In genomic region chrX:49001521-49002090, GRCh38 we compare ENCODE assay signal across 8 cellular contexts. TPM values are rescaled to one million over a fixed set of nuclear protein-coding genes. Genes with fewer than 3 reads are reported as not detected.
DNase-seq lines count a peak whose midpoint lies in the region; ATAC-seq, FAIRE-seq and TF ChIP-seq lines count a peak whose summit lies in the region.

No MANE protein-coding gene starts in this region.

- H3K36me3 ChIP-seq in parathyroid adenoma (ENCODE audit: control insufficient read depth, insufficient read depth, low read length) (no peaks in the 10 kb centered on the region), upper lobe of right lung (peaks cover 17% of the 10 kb centered on the region)

- TF ChIP-seq CTCF in parathyroid adenoma (IDR thresholded peaks at IDR 0.05) (no peak), upper lobe of right lung (IDR thresholded peaks at IDR 0.05) (no peak)

- peak overlapping the region; percentile 80 for H2AFZ ChIP-seq in parathyroid adenoma

- peak overlapping the region; percentile 91 for H3K27ac Mint-ChIP-seq in activated naive CD4-positive, alpha-beta T cell treated with anti-CD3 and anti-CD28 coated beads, Interleukin-2, amount 10 ng/mL, durations not matched to agents 7 days and 5 days

- peak overlapping the region; percentile 35 for H3K9ac ChIP-seq in parathyroid adenoma

- peaks cover 37% of the 10 kb centered on the region for H3K36me3 Mint-ChIP-seq in activated naive CD4-positive, alpha-beta T cell treated with anti-CD3 and anti-CD28 coated beads, Interleukin-2, amount 10 ng/mL, durations not matched to agents 7 days and 5 days

- peak; percentile 28 for ATAC-seq in GM18907 (IDR thresholded peaks at IDR 0.05; ENCODE audit: unreplicated experiment)
- peak; percentile 40 for ATAC-seq in HG03354 (IDR thresholded peaks at IDR 0.05; ENCODE audit: poor library complexity, severe bottlenecking, unreplicated experiment)
- peak; percentile 52 for ATAC-seq in upper lobe of right lung

- H3K27ac ChIP-seq in parathyroid adenoma (peak overlapping the region; percentile 74), upper lobe of right lung (peak overlapping the region; percentile 93)

- H3K4me3 ChIP-seq in parathyroid adenoma (ENCODE audit: low read depth, low read length) (peak overlapping the region; percentile 84), upper lobe of right lung (peak overlapping the region; percentile 63)

- peak; percentile 45 for DNase-seq in AG08396 (ENCODE audit: low spot score)
- DNase-seq in RCC 7860 (ENCODE audit: low spot score): peak; percentile 6
- peak; percentile 65 for DNase-seq in activated naive CD4-positive, alpha-beta T cell treated with anti-CD3 and anti-CD28 coated beads, Interleukin-2, amount 10 ng/mL, durations not matched to agents 7 days and 5 days
- DNase-seq in glomerular visceral epithelial cell (ENCODE audit: extremely low spot score): peak; percentile 42
- peak; percentile 64 for DNase-seq in upper lobe of right lung

- no peak for FAIRE-seq in RCC 7860 (lab: Jason Lieb, UNC)

- peaks cover 2% of the 10 kb centered on the region for H3K79me2 ChIP-seq in parathyroid adenoma

- peak overlapping the region; percentile 77 for H3K4me2 ChIP-seq in parathyroid adenoma (ENCODE audit: low read length)

- H3K4me1 ChIP-seq in parathyroid adenoma (no peaks in the 10 kb centered on the region), upper lobe of right lung (no peaks in the 10 kb centered on the region)

- peaks cover 34% of the 10 kb centered on the region for H3K4me1 Mint-ChIP-seq in activated naive CD4-positive, alpha-beta T cell treated with anti-CD3 and anti-CD28 coated beads, Interleukin-2, amount 10 ng/mL, durations not matched to agents 7 days and 5 days

- H3K9me3 ChIP-seq in parathyroid adenoma (ENCODE audit: control insufficient read depth, low read length) (no peaks in the 10 kb centered on the region), upper lobe of right lung (no peaks in the 10 kb centered on the region)

- CTCF ChIA-PET in activated naive CD4-positive, alpha-beta T cell treated with anti-CD3 and anti-CD28 coated beads, Interleukin-2, amount 10 ng/mL, durations not matched to agents 7 days and 5 days (lab: Charles Lee): no interaction called here

- H3K27me3 ChIP-seq in parathyroid adenoma (ENCODE audit: control insufficient read depth, insufficient read depth, low read length) (no peaks in the 10 kb centered on the region), upper lobe of right lung (no peaks in the 10 kb centered on the region)

- no peaks in the 10 kb centered on the region for H3K27me3 Mint-ChIP-seq in activated naive CD4-positive, alpha-beta T cell treated with anti-CD3 and anti-CD28 coated beads, Interleukin-2, amount 10 ng/mL, durations not matched to agents 7 days and 5 days

- H3K9me3 Mint-ChIP-seq in activated naive CD4-positive, alpha-beta T cell treated with anti-CD3 and anti-CD28 coated beads, Interleukin-2, amount 10 ng/mL, durations not matched to agents 7 days and 5 days: no peaks in the 10 kb centered on the region

- peak overlapping the region; percentile 98 for H3K4me3 Mint-ChIP-seq in activated naive CD4-positive, alpha-beta T cell treated with anti-CD3 and anti-CD28 coated beads, Interleukin-2, amount 10 ng/mL, durations not matched to agents 7 days and 5 days

- intact Hi-C loops in upper lobe of right lung (cut with DNase I): no loop called here

RNA-seq across cellular contexts. Expression of gene GRIPAP1, which starts 0.5 kb away (rescaled TPM):
- 52.8 TPM for total RNA-seq in upper lobe of right lung

RNA-seq across cellular contexts. Expression of gene KCND1, which starts 30.0 kb away (rescaled TPM):
- total RNA-seq in upper lobe of right lung: 1.2 TPM

RNA-seq across cellular contexts. Expression of gene TFE3, which starts 41.6 kb away (rescaled TPM):
- total RNA-seq in upper lobe of right lung: 62.4 TPM

RNA-seq across cellular contexts. Expression of gene OTUD5, which starts 44.2 kb away (rescaled TPM):
- 42.6 TPM for total RNA-seq in upper lobe of right lung

RNA-seq across cellular contexts. Expression of gene CCDC120, which starts 57.2 kb away (rescaled TPM):
- total RNA-seq in upper lobe of right lung: 10.8 TPM

Comparison
In these comparisons a context has a peak if more than half of its experiments do, and no peak if none do; other contexts are left out.
1. Peak in every context shown above with its lines: DNase-seq, ATAC-seq, H3K4me3 ChIP-seq and H3K27ac ChIP-seq.
2. DNase-seq: peak in every context shown above with its lines; median percentile 65 in activated naive CD4-positive, alpha-beta T cell treated with anti-CD3 and anti-CD28 coated beads, Interleukin-2, amount 10 ng/mL, durations not matched to agents 7 days and 5 days; 64 in upper lobe of right lung; 45 in AG08396; 42 in glomerular visceral epithelial cell; 6 in RCC 7860.